24 cellular contexts compared by ENCODE assay signal in the genomic region with DNA sequence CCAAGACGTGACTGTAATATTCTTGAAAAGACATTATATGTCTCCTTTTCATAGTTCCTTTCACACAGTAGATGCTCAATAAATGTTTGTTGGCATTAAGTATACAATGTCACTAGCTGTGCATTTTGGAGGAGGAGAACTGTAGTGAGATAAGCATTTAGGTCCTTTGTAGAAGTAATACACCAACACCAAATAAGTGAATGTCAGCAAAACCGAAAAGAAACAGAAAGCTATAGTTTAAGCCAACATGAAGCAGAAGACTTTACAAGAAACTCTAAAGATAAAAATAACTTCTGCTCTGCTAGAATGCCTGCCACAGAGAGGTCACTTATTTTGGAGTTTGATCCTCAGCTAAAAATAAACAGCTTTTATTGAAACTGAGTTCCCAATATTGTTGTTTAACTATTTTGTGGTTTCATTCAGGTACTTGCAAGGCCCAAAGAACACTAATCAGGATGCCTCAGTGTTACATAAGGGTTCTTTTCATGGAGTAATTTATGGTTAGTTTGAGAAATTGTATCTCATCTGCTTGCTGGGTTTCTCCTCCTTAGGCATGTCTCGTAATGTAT.
A peak's percentile ranks its signal among the peaks of the same experiment; 100 is the strongest.
DNase-seq lines count a peak whose midpoint lies in the region; ATAC-seq, FAIRE-seq and TF ChIP-seq lines count a peak whose summit lies in the region.
"Had no signal": no experiment of that assay in that cellular context is flagged by ENCODE, and none has a peak within 500 bp of the region (broad histone marks: within the 10 kb centered on the region; RNA-seq: fewer than 3 reads in every experiment).

No MANE protein-coding gene starts in this region.

- H3K4me1 ChIP-seq in A549, result peaks cover 12% of the 10 kb centered on the region; the same call in 2 of the 3 replicates
- H3K4me1 ChIP-seq in sigmoid colon, result peaks cover 0 to 97% (median 92%) of the 10 kb centered on the region in 4 donors

- H3K9me3 ChIP-seq in A549 (no peaks in the 10 kb centered on the region), sigmoid colon (no peaks in the 10 kb centered on the region)
- H3K9me3 ChIP-seq: HAP-1, thyroid gland had no signal

- no peak overlapping the region for H3K4me2 ChIP-seq in A549

- no peak overlapping the region for H3K4me3 Mint-ChIP-seq in HFFc6
- H3K4me3 Mint-ChIP-seq: activated naive CD8-positive, alpha-beta T cell treated with anti-CD3 and anti-CD28 coated beads, Interleukin-2, amount 10 ng/mL, durations not matched to agents 7 days and 5 days; nephron progenitor cell; stimulated activated naive B cell treated with anti-CD40 and anti-IgM and Interleukin-4, amounts not matched to agents 10 μg/mL and 1 μg/mL and 100 μg/mL, for 72 hours; T-helper 2 cell treated with Interferon-gamma antibody and Interleukin-4, amounts not matched to agents 5 μg/mL and 100 μg/mL, for 36 hours; WTC11 had no signal

- H3K27me3 ChIP-seq in sigmoid colon, result no peaks in the 10 kb centered on the region
- H3K27me3 ChIP-seq: BLaER1 treated with 17β-estradiol and CSF1 and Interleukin-3, amounts not matched to agents 10 nM and 100 nM; thyroid gland had no signal

- WGBS in A549 (ENCODE audit: missing lambda C conversion rate), result 92% methylated on average over 3 of the region's 3 CpGs
- WGBS in sigmoid colon, 2 donors, result 83 to 90% methylated on average over 3 of the region's 3 CpGs

- peaks cover 66% of the 10 kb centered on the region for H3K4me1 Mint-ChIP-seq in HFFc6 (ENCODE audit: low read depth)
- H3K4me1 Mint-ChIP-seq: activated naive CD8-positive, alpha-beta T cell treated with anti-CD3 and anti-CD28 coated beads, Interleukin-2, amount 10 ng/mL, durations not matched to agents 7 days and 5 days had no signal

- peaks cover 2% of the 10 kb centered on the region for H3K27me3 Mint-ChIP-seq in HFFc6 (ENCODE audit: insufficient read depth)
- H3K27me3 Mint-ChIP-seq: activated naive CD8-positive, alpha-beta T cell treated with anti-CD3 and anti-CD28 coated beads, Interleukin-2, amount 10 ng/mL, durations not matched to agents 7 days and 5 days had no signal

- no peak overlapping the region for H3K27ac ChIP-seq in A549
- peak overlapping the region; percentile 28 to 88 (median 78) for H3K27ac ChIP-seq in sigmoid colon
- H3K27ac ChIP-seq: BLaER1 treated with 17β-estradiol and CSF1 and Interleukin-3, amounts not matched to agents 10 nM and 100 nM; RWPE1 had no signal

- TF ChIP-seq CTCF in A549 (IDR thresholded peaks at IDR 0.05), result no peak
- TF ChIP-seq CTCF in HFFc6 (IDR thresholded peaks at IDR 0.05), result no peak
- no peak for TF ChIP-seq CTCF in sigmoid colon (IDR thresholded peaks at IDR 0.05)
- TF ChIP-seq CTCF in GM13976 (IDR thresholded peaks at IDR 0.05; ENCODE audit: borderline replicate concordance, control extremely low read depth, extremely low read depth, insufficient read depth, missing control alignments), result no peak

- no peak for FAIRE-seq in A549 (lab: Jason Lieb, UNC)
- FAIRE-seq: small intestine had no signal

- peak overlapping the region; percentile 43 for H3K27ac Mint-ChIP-seq in HFFc6
- H3K27ac Mint-ChIP-seq: activated naive CD8-positive, alpha-beta T cell treated with anti-CD3 and anti-CD28 coated beads, Interleukin-2, amount 10 ng/mL, durations not matched to agents 7 days and 5 days; activated T-helper 2 cell treated with anti-CD3 and anti-CD28 coated beads, Interferon-gamma antibody, Interleukin-2, Interleukin-4, amounts not matched to agents 10 μg/mL and 5 μg/mL and 100 μg/mL, durations not matched to agents 14 hours and 24 hours and 36 hours; nephron progenitor cell; stimulated activated naive B cell treated with anti-CD40 and anti-IgM and Interleukin-4, amounts not matched to agents 10 μg/mL and 1 μg/mL and 100 μg/mL, for 72 hours; T-helper 2 cell treated with Interferon-gamma antibody and Interleukin-4, amounts not matched to agents 5 μg/mL and 100 μg/mL, for 36 hours; WTC11 had no signal

- TF ChIP-seq EP300 in A549 (IDR thresholded peaks at IDR 0.05) (no peak), sigmoid colon (IDR thresholded peaks at IDR 0.05) (no peak)

- intact Hi-C loops in sigmoid colon (cut with DNase I) (loop anchor here (5.0 kb wide), 1 partner anchor 157 kb away; no protein-coding TSS in a partner anchor), left colon (cut with DNase I, micrococcal nuclease) (no loop called here)

- H3K36me3 Mint-ChIP-seq in HFFc6 (ENCODE audit: low read depth), result peaks cover 42% of the 10 kb centered on the region
- H3K36me3 Mint-ChIP-seq: activated naive CD8-positive, alpha-beta T cell treated with anti-CD3 and anti-CD28 coated beads, Interleukin-2, amount 10 ng/mL, durations not matched to agents 7 days and 5 days; stimulated activated naive B cell treated with anti-CD40 and anti-IgM and Interleukin-4, amounts not matched to agents 10 μg/mL and 1 μg/mL and 100 μg/mL, for 72 hours; WTC11 had no signal

- TF ChIP-seq POLR2A in A549 (IDR thresholded peaks at IDR 0.05; ENCODE audit: low read length) (no peak), sigmoid colon (IDR thresholded peaks at IDR 0.05) (no peak)

- no peaks in the 10 kb centered on the region for H3K36me3 ChIP-seq in sigmoid colon
- H3K36me3 ChIP-seq: BLaER1 treated with 17β-estradiol and CSF1 and Interleukin-3, amounts not matched to agents 10 nM and 100 nM; HAP-1; thyroid gland had no signal

- DNase-seq in A549 (ENCODE audit: low read depth in 1 of 2, low spot score in 1 of 2) (no peak), HFFc6 (no peak), fibroblast of peridontal ligament (ENCODE audit: extremely low read depth) (peak; percentile 44), sigmoid colon (no peak), left colon (no peak), GM13976 (ENCODE audit: low spot score) (no peak), OCI-M2 (lab: John Stamatoyannopoulos, UW; ENCODE audit: unreplicated experiment) (no peak), mesenteric fat pad (ENCODE audit: low spot score) (no peak)
- DNase-seq: ACHN; activated naive CD8-positive, alpha-beta T cell treated with anti-CD3 and anti-CD28 coated beads, Interleukin-2, amount 10 ng/mL, durations not matched to agents 7 days and 5 days; Calu3; NCI-H2171; NCI-H526 treated with DMSO at 0.1 percent for 48 hours; nephron progenitor cell; small intestine; stimulated activated CD4-positive, alpha-beta T cell treated with anti-CD3 and anti-CD28 coated beads, Interleukin-2, amount 100 ng/mL, for 48 hours; stimulated activated naive B cell treated with anti-CD40 and anti-IgM and Interleukin-4, amounts not matched to agents 10 μg/mL and 1 μg/mL and 100 μg/mL, for 72 hours had no signal

- in situ Hi-C loops in GM13976 (cut with MboI; ENCODE audit: low sequenced_read_pairs, unreplicated experiment), result no loop called here

- no peak for TF ChIP-seq RAD21 in A549 (conservative IDR thresholded peaks at IDR 0.05 in 1 of 2, IDR thresholded peaks at IDR 0.05 in 1 of 2)

- H3K4me3 ChIP-seq in A549, result no peak overlapping the region
- H3K4me3 ChIP-seq in sigmoid colon, result peak overlapping the region in 1 of 4 donors; percentile 9
- H3K4me3 ChIP-seq: BLaER1 treated with 17β-estradiol and CSF1 and Interleukin-3, amounts not matched to agents 10 nM and 100 nM; HAP-1; thyroid gland had no signal

- POLR2A ChIA-PET in A549 (lab: Yijun Ruan, JAX), result no interaction called here

- no peaks in the 10 kb centered on the region for H3K9me3 Mint-ChIP-seq in HFFc6
- H3K9me3 Mint-ChIP-seq: activated naive CD8-positive, alpha-beta T cell treated with anti-CD3 and anti-CD28 coated beads, Interleukin-2, amount 10 ng/mL, durations not matched to agents 7 days and 5 days; activated T-helper 2 cell treated with anti-CD3 and anti-CD28 coated beads, Interferon-gamma antibody, Interleukin-2, Interleukin-4, amounts not matched to agents 10 μg/mL and 5 μg/mL and 100 μg/mL, durations not matched to agents 14 hours and 24 hours and 36 hours; nephron progenitor cell; T-helper 2 cell treated with Interferon-gamma antibody and Interleukin-4, amounts not matched to agents 5 μg/mL and 100 μg/mL, for 36 hours; WTC11 had no signal

- CTCF ChIA-PET in A549 (lab: Yijun Ruan, JAX), result no interaction called here

- ATAC-seq in A549 (no peak), left colon (no peak)
- ATAC-seq: WTC11 had no signal

TF ChIP-seq in A549, 52 proteins besides CTCF, POLR2A, EP300 and RAD21:
- no peak for TF ChIP-seq FOSB (CRISPR knock-in tag; IDR thresholded peaks at IDR 0.05)
- no peak for TF ChIP-seq MAX (IDR thresholded peaks at IDR 0.05)
- TF ChIP-seq RFX5 (IDR thresholded peaks at IDR 0.05), result no peak
- peak; percentile 40 for TF ChIP-seq MAFK (IDR thresholded peaks at IDR 0.05; ENCODE audit: partially characterized antibody)
- TF ChIP-seq PHF8 (IDR thresholded peaks at IDR 0.05; ENCODE audit: borderline replicate concordance, low read depth), result no peak
TF ChIP-seq in A549: peak in this region for 1.

Comparison
In these comparisons a context has a peak if more than half of its experiments do, and no peak if none do; other contexts are left out.
1. H3K27ac ChIP-seq: peak in sigmoid colon (4 of 4); none in A549 (0 of 2).